ENCODE assay signal across 8 cellular contexts in genomic region chr21:32403201-32403701, GRCh38. TPM values are rescaled to one million over a fixed set of nuclear protein-coding genes. Genes with fewer than 3 reads are reported as not detected.
DNase-seq lines count a peak whose midpoint lies in the region; ATAC-seq and TF ChIP-seq lines count a peak whose summit lies in the region.

No MANE protein-coding gene starts in this region.

- H3K79me2 ChIP-seq in KMS-11 (ENCODE audit: insufficient read depth, low read depth) = no peaks in the 10 kb centered on the region

- POLR2A ChIA-PET in Caco-2 (lab: Charles Lee) = interaction anchor here (0.6 kb wide), 1 partner anchor 198 kb away, joined by 6 read pairs; no protein-coding TSS in a partner anchor

- no peak overlapping the region for H3K27ac Mint-ChIP-seq in Caco-2 (ENCODE audit: unreplicated experiment)

- H3K36me3 Mint-ChIP-seq in Caco-2 (ENCODE audit: insufficient read depth, unreplicated experiment) = no peaks in the 10 kb centered on the region

- peak; percentile 66 to 69 for TF ChIP-seq CTCF in Caco-2 (IDR thresholded peaks at IDR 0.05; ENCODE audit: insufficient read depth in 1 of 2, low read depth in 1 of 2, low read length in 1 of 2, severe bottlenecking in 1 of 2, unreplicated experiment in 1 of 2)
- TF ChIP-seq CTCF in KMS-11 (conservative IDR thresholded peaks at IDR 0.05; ENCODE audit: low read depth, low read length) = peak; percentile 89
- peak; percentile 53 to 74 (median 72) for TF ChIP-seq CTCF in gastroesophageal sphincter (IDR thresholded peaks at IDR 0.05)

- 7 to 13% methylated on average over 4 to 5 of the region's 5 CpGs for WGBS in gastroesophageal sphincter (ENCODE audit: low coverage in 1 of 2), 2 donors

- H3K36me3 ChIP-seq in Caco-2 (ENCODE audit: control insufficient read depth, insufficient read depth, low read length) (no peaks in the 10 kb centered on the region), KMS-11 (ENCODE audit: insufficient read depth) (no peaks in the 10 kb centered on the region), gastroesophageal sphincter (no peaks in the 10 kb centered on the region)

- no peak for TF ChIP-seq EP300 in gastroesophageal sphincter (IDR thresholded peaks at IDR 0.05)

- no peak overlapping the region for H3K4me3 Mint-ChIP-seq in Caco-2 (ENCODE audit: unreplicated experiment)

- CTCF ChIA-PET in Caco-2 (lab: Charles Lee) = interaction anchor here (0.7 to 3.5 kb wide), 6 partner anchors 9 to 205 kb away, joined by 3 to 46 read pairs (median 6); no protein-coding TSS in a partner anchor

- H3K9me3 Mint-ChIP-seq in Caco-2 (ENCODE audit: unreplicated experiment) = no peaks in the 10 kb centered on the region

- H4K20me1 ChIP-seq in KMS-11 (ENCODE audit: insufficient read depth) = no peaks in the 10 kb centered on the region

- H2AFZ ChIP-seq in KMS-11 (ENCODE audit: low read depth) = peak overlapping the region; percentile 35

- no TSS peak for BruUV-seq in Caco-2 (replicated peaks; lab: Mats Ljungman, UMichigan)

- H3K27me3 ChIP-seq in Caco-2 (replicated peaks; ENCODE audit: control insufficient read depth, insufficient read depth, low read length) (no peaks in the 10 kb centered on the region; the same call in 1 of the 2 replicates), KMS-11 (ENCODE audit: insufficient read depth, low read depth) (no peaks in the 10 kb centered on the region), gastroesophageal sphincter (no peaks in the 10 kb centered on the region)

- peaks cover 5% of the 10 kb centered on the region for H3K27me3 Mint-ChIP-seq in Caco-2 (ENCODE audit: insufficient read depth, unreplicated experiment)

- intact Hi-C loops in Caco-2 (cut with micrococcal nuclease; ENCODE audit: unreplicated experiment) = loop anchor here (1.0 to 10.0 kb wide), 2 partner anchors 162 to 198 kb away; no protein-coding TSS in a partner anchor

- H3K4me1 ChIP-seq in Caco-2 (no peaks in the 10 kb centered on the region), KMS-11 (ENCODE audit: low read depth, poor library complexity, severe bottlenecking) (peaks cover 11% of the 10 kb centered on the region), gastroesophageal sphincter (peaks cover 0 to 17% (median 0%) of the 10 kb centered on the region in 3 donors)

- H3K4me1 Mint-ChIP-seq in Caco-2 (ENCODE audit: low read depth, unreplicated experiment) = no peaks in the 10 kb centered on the region

- H3K9ac ChIP-seq in KMS-11 = no peak overlapping the region

- H3K4me3 ChIP-seq in Caco-2 (ENCODE audit: low read depth, low read length) = no peak overlapping the region
- no peak overlapping the region for H3K4me3 ChIP-seq in KMS-11 (IDR thresholded peaks at IDR 0.05; ENCODE audit: insufficient read depth, low read depth, low read length)
- no peak overlapping the region for H3K4me3 ChIP-seq in gastroesophageal sphincter

- peak overlapping the region; percentile 20 for H3K4me2 ChIP-seq in KMS-11

- ATAC-seq in gastroesophageal sphincter = peak; percentile 86
- no peak for ATAC-seq in HG03439 (IDR thresholded peaks at IDR 0.05; ENCODE audit: unreplicated experiment)

- H3K27ac ChIP-seq in KMS-11 (no peak overlapping the region), gastroesophageal sphincter (no peak overlapping the region)

- peak; percentile 53 to 74 for DNase-seq in Caco-2
- DNase-seq in RPMI8226 = peak; percentile 85
- peak; percentile 32 for DNase-seq in activated gamma-delta T cell treated with anti-CD3 and anti-CD28 coated beads, Interleukin-2, amount 50 U/mL, for 16 hours (ENCODE audit: low read depth)
- peak; percentile 83 for DNase-seq in pons (ENCODE audit: low spot score)
- DNase-seq in KG1 (lab: John Stamatoyannopoulos, UW) = no peak

- H3K9me3 ChIP-seq in Caco-2 (no peaks in the 10 kb centered on the region), gastroesophageal sphincter (no peaks in the 10 kb centered on the region)

- no peak for TF ChIP-seq POLR2A in gastroesophageal sphincter (IDR thresholded peaks at IDR 0.05)

RNA-seq across cellular contexts. Expression of gene EVA1C, which starts 9.3 kb away (rescaled TPM):
- total RNA-seq in Caco-2 (2022) (not detected in 2 replicates), gastroesophageal sphincter (10 to 100 TPM; 43.1 to 71.4 (median 51.1) TPM)

RNA-seq across cellular contexts. Expression of gene URB1, which starts 10.4 kb away (rescaled TPM):
- 17.1 and 21.1 TPM in 2 replicates for total RNA-seq in Caco-2 (2022)
- 10 to 100 TPM; 18.3 to 26.9 (median 20.7) TPM for total RNA-seq in gastroesophageal sphincter

Comparison
In these comparisons a context has a peak if more than half of its experiments do, and no peak if none do; other contexts are left out.
1. RNA of gene EVA1C, which starts 9.3 kb away (total RNA-seq): 43.1 to 71.4 TPM in gastroesophageal sphincter; not detected in Caco-2; every median in the first group is over 10 times any median in the second.
2. Peak in every context shown above with its lines, with median percentiles within 50 percentile points of each other: CTCF ChIP-seq.